Comparison of ENCODE assay signal across 20 cellular contexts in genomic region chr15:44568338-44568737, GRCh38. TPM values are rescaled to one million over a fixed set of nuclear protein-coding genes. Genes with fewer than 3 reads are reported as not detected.
DNase-seq lines count a peak whose midpoint lies in the region; ATAC-seq and TF ChIP-seq lines count a peak whose summit lies in the region.
"Had no signal": no experiment of that assay in that cellular context is flagged by ENCODE, and none has a peak within 500 bp of the region (broad histone marks: within the 10 kb centered on the region; RNA-seq: fewer than 3 reads in every experiment).

No MANE protein-coding gene starts in this region.

- H3K9me3 Mint-ChIP-seq in activated CD8-positive, alpha-beta T cell treated with anti-CD3 and anti-CD28 coated beads for 36 hours, result peaks cover 4% of the 10 kb centered on the region
- no peaks in the 10 kb centered on the region for H3K9me3 Mint-ChIP-seq in activated CD8-positive, alpha-beta T cell treated with anti-CD3 and anti-CD28 coated beads, Interleukin-2, amount 10 ng/mL, durations not matched to agents 7 days and 5 days (ENCODE audit: insufficient read depth)
- H3K9me3 Mint-ChIP-seq in CD4-positive, alpha-beta memory T cell, result peaks cover 0 to 2% (median 0%) of the 10 kb centered on the region in 8 donors
- H3K9me3 Mint-ChIP-seq: CD4-positive, alpha-beta T cell had no signal

- no peak for ATAC-seq in activated CD8-positive, alpha-beta T cell treated with anti-CD3 and anti-CD28 coated beads for 36 hours
- ATAC-seq in activated CD8-positive, alpha-beta T cell treated with anti-CD3 and anti-CD28 coated beads, Interleukin-2, amount 10 ng/mL, durations not matched to agents 7 days and 5 days, result no peak
- ATAC-seq in T-helper 17 cell, result no peak

- H3K27ac Mint-ChIP-seq in activated CD8-positive, alpha-beta T cell treated with anti-CD3 and anti-CD28 coated beads for 36 hours, result peak overlapping the region; percentile 10
- H3K27ac Mint-ChIP-seq in activated CD8-positive, alpha-beta T cell treated with anti-CD3 and anti-CD28 coated beads, Interleukin-2, amount 10 ng/mL, durations not matched to agents 7 days and 5 days, result no peak overlapping the region
- H3K27ac Mint-ChIP-seq in CD4-positive, alpha-beta memory T cell, result peak overlapping the region in 4 of 7 donors; percentile 23 to 79 (median 49)
- H3K27ac Mint-ChIP-seq in T-helper 17 cell, result peak overlapping the region; percentile 49
- H3K27ac Mint-ChIP-seq: CD4-positive, alpha-beta T cell had no signal

- CTCF ChIA-PET in activated CD8-positive, alpha-beta T cell treated with anti-CD3 and anti-CD28 coated beads for 36 hours (lab: Charles Lee), result interaction anchor here (1.1 to 3.8 kb wide), 3 partner anchors 10 to 67 kb away, joined by 3 to 11 read pairs (median 4); no protein-coding TSS in a partner anchor
- CTCF ChIA-PET in activated CD8-positive, alpha-beta T cell treated with anti-CD3 and anti-CD28 coated beads, Interleukin-2, amount 10 ng/mL, durations not matched to agents 7 days and 5 days (lab: Charles Lee), result no interaction called here
- CTCF ChIA-PET in CD4-positive, alpha-beta memory T cell (lab: Charles Lee; ENCODE audit: partially characterized antibody), result interaction anchor here (0.6 to 1.6 kb wide), 3 partner anchors 11 to 143 kb away, joined by 3 to 6 read pairs (median 3); partner anchors contain the start of gene PATL2

- no peak overlapping the region for H2BK5ac ChIP-seq in mesenchymal stem cell (ENCODE audit: low read depth, low read length, poor library complexity, severe bottlenecking)

- POLR2A ChIA-PET in activated CD8-positive, alpha-beta T cell treated with anti-CD3 and anti-CD28 coated beads for 36 hours (lab: Charles Lee), result interaction anchor here (0.6 to 1.2 kb wide), 2 partner anchors 11 to 63 kb away, joined by 3 read pairs; no protein-coding TSS in a partner anchor
- POLR2A ChIA-PET in activated CD8-positive, alpha-beta T cell treated with anti-CD3 and anti-CD28 coated beads, Interleukin-2, amount 10 ng/mL, durations not matched to agents 7 days and 5 days (lab: Charles Lee), result no interaction called here
- POLR2A ChIA-PET in CD4-positive, alpha-beta memory T cell (lab: Charles Lee; ENCODE audit: partially characterized antibody), result no interaction called here

- WGBS in mesenchymal stem cell, result 86% methylated on average over 3 of the region's 3 CpGs

- no peak for DNase-seq in activated CD8-positive, alpha-beta T cell treated with anti-CD3 and anti-CD28 coated beads for 36 hours
- DNase-seq in activated CD8-positive, alpha-beta T cell treated with anti-CD3 and anti-CD28 coated beads, Interleukin-2, amount 10 ng/mL, durations not matched to agents 7 days and 5 days, result no peak
- no peak for DNase-seq in CD4-positive, alpha-beta memory T cell
- no peak for DNase-seq in T-helper 17 cell
- DNase-seq in fibroblast of mammary gland (ENCODE audit: low read depth), result peak; percentile 6
- no peak for DNase-seq in HPDE6-E6E7 (ENCODE audit: extremely low spot score)
- DNase-seq in mesenchymal stem cell, result no peak
- DNase-seq in mucosa of gallbladder (ENCODE audit: low spot score), result no peak
- DNase-seq: 8988T; BE2C; Calu3; CD4-positive, alpha-beta T cell; DMS53; HCEC 1CT; MV-4-11; NCI-H1417; NCI-H187 treated with DMSO at 0.1 percent for 48 hours; NCI-H526 treated with DMSO at 0.1 percent for 48 hours; NK-92 treated with Interleukin-12 subunit alpha and Interleukin-12 subunit beta, amount 100 ng/mL, for 24 hours had no signal

- H2AK5ac ChIP-seq in mesenchymal stem cell (ENCODE audit: low read length, severe bottlenecking), result no peak overlapping the region

- H3K36me3 Mint-ChIP-seq in activated CD8-positive, alpha-beta T cell treated with anti-CD3 and anti-CD28 coated beads for 36 hours (ENCODE audit: low read depth), result peaks cover 43% of the 10 kb centered on the region
- H3K36me3 Mint-ChIP-seq in activated CD8-positive, alpha-beta T cell treated with anti-CD3 and anti-CD28 coated beads, Interleukin-2, amount 10 ng/mL, durations not matched to agents 7 days and 5 days (ENCODE audit: low read depth), result peaks cover 63% of the 10 kb centered on the region
- peaks cover 50 to 69% of the 10 kb centered on the region in 2 donors for H3K36me3 Mint-ChIP-seq in CD4-positive, alpha-beta memory T cell
- peaks cover 9% of the 10 kb centered on the region for H3K36me3 Mint-ChIP-seq in T-helper 17 cell (ENCODE audit: low read depth)

- H3K4me2 ChIP-seq in mesenchymal stem cell (ENCODE audit: low read length, poor library complexity, severe bottlenecking), result no peak overlapping the region

- no peak overlapping the region for H4K8ac ChIP-seq in mesenchymal stem cell (ENCODE audit: low read length)

- H3K79me1 ChIP-seq in mesenchymal stem cell (replicated peaks; ENCODE audit: low read length, poor library complexity, severe bottlenecking), result peaks cover 17% of the 10 kb centered on the region

- no peak overlapping the region for H3K4ac ChIP-seq in mesenchymal stem cell (ENCODE audit: low read depth in 1 of 2, low read length in 2 of 2)

- H3K27me3 Mint-ChIP-seq in activated CD8-positive, alpha-beta T cell treated with anti-CD3 and anti-CD28 coated beads for 36 hours, result no peaks in the 10 kb centered on the region
- no peaks in the 10 kb centered on the region for H3K27me3 Mint-ChIP-seq in activated CD8-positive, alpha-beta T cell treated with anti-CD3 and anti-CD28 coated beads, Interleukin-2, amount 10 ng/mL, durations not matched to agents 7 days and 5 days (ENCODE audit: low read depth)
- H3K27me3 Mint-ChIP-seq in CD4-positive, alpha-beta memory T cell, result no peaks in the 10 kb centered on the region
- no peaks in the 10 kb centered on the region for H3K27me3 Mint-ChIP-seq in T-helper 17 cell
- H3K27me3 Mint-ChIP-seq: CD4-positive, alpha-beta T cell had no signal

- no peak overlapping the region for H3K18ac ChIP-seq in mesenchymal stem cell (ENCODE audit: low read depth in 1 of 2, low read length in 2 of 2)

- TF ChIP-seq CTCF in activated CD8-positive, alpha-beta T cell treated with anti-CD3 and anti-CD28 coated beads for 36 hours (IDR thresholded peaks at IDR 0.05), result no peak
- TF ChIP-seq CTCF in fibroblast of mammary gland (conservative IDR thresholded peaks at IDR 0.05; ENCODE audit: control insufficient read depth, insufficient read depth, low read depth, low read length), result no peak

- H3K4me3 Mint-ChIP-seq in activated CD8-positive, alpha-beta T cell treated with anti-CD3 and anti-CD28 coated beads for 36 hours, result no peak overlapping the region
- no peak overlapping the region for H3K4me3 Mint-ChIP-seq in activated CD8-positive, alpha-beta T cell treated with anti-CD3 and anti-CD28 coated beads, Interleukin-2, amount 10 ng/mL, durations not matched to agents 7 days and 5 days
- no peak overlapping the region for H3K4me3 Mint-ChIP-seq in CD4-positive, alpha-beta memory T cell
- no peak overlapping the region for H3K4me3 Mint-ChIP-seq in T-helper 17 cell
- H3K4me3 Mint-ChIP-seq: CD4-positive, alpha-beta T cell had no signal

- H3K4me3 ChIP-seq in CD4-positive, alpha-beta memory T cell (ENCODE audit: low read length in 2 of 2), result no peak overlapping the region
- H3K4me3 ChIP-seq in fibroblast of mammary gland (ENCODE audit: control insufficient read depth, low read depth, low read length), result no peak overlapping the region
- H3K4me3 ChIP-seq in mesenchymal stem cell (ENCODE audit: insufficient read depth in 1 of 2, low read depth in 1 of 2, low read length in 2 of 2), result no peak overlapping the region

- no peaks in the 10 kb centered on the region for H3K4me1 ChIP-seq in CD4-positive, alpha-beta memory T cell (ENCODE audit: insufficient read depth, low read length)
- peaks cover 2% of the 10 kb centered on the region for H3K4me1 ChIP-seq in mesenchymal stem cell (ENCODE audit: control insufficient read depth, insufficient read depth, low read depth, low read length)
- H3K4me1 ChIP-seq: BE2C had no signal

- no peak overlapping the region for H3K27ac ChIP-seq in CD4-positive, alpha-beta memory T cell (ENCODE audit: low read depth, low read length)
- no peak overlapping the region for H3K27ac ChIP-seq in mesenchymal stem cell (ENCODE audit: low read length, poor library complexity, severe bottlenecking)
- H3K27ac ChIP-seq: HL-60 had no signal

- H3K4me1 Mint-ChIP-seq in activated CD8-positive, alpha-beta T cell treated with anti-CD3 and anti-CD28 coated beads for 36 hours (ENCODE audit: low read depth), result no peaks in the 10 kb centered on the region
- no peaks in the 10 kb centered on the region for H3K4me1 Mint-ChIP-seq in activated CD8-positive, alpha-beta T cell treated with anti-CD3 and anti-CD28 coated beads, Interleukin-2, amount 10 ng/mL, durations not matched to agents 7 days and 5 days (ENCODE audit: low read depth)
- H3K4me1 Mint-ChIP-seq in CD4-positive, alpha-beta memory T cell, result peaks cover 0 to 5% (median 0%) of the 10 kb centered on the region in 4 donors
- peaks cover 2% of the 10 kb centered on the region for H3K4me1 Mint-ChIP-seq in T-helper 17 cell

- H4K91ac ChIP-seq in mesenchymal stem cell (ENCODE audit: low read length), result no peak overlapping the region

- no peak overlapping the region for H2BK15ac ChIP-seq in mesenchymal stem cell (ENCODE audit: low read depth, poor library complexity, severe bottlenecking)

- no peak overlapping the region for H2BK120ac ChIP-seq in mesenchymal stem cell (ENCODE audit: low read depth, low read length)

- H3K14ac ChIP-seq in mesenchymal stem cell (ENCODE audit: low read length in 2 of 2), result no peak overlapping the region

- no peak overlapping the region for H3K23ac ChIP-seq in mesenchymal stem cell (ENCODE audit: low read length in 2 of 2)

- H3K27me3 ChIP-seq in CD4-positive, alpha-beta memory T cell (ENCODE audit: insufficient read depth, low read length), result no peaks in the 10 kb centered on the region
- no peaks in the 10 kb centered on the region for H3K27me3 ChIP-seq in mesenchymal stem cell (ENCODE audit: control insufficient read depth in 1 of 2, insufficient read depth in 1 of 2, low read length in 2 of 2)
- H3K27me3 ChIP-seq: BE2C had no signal

- H3K9ac ChIP-seq in mesenchymal stem cell (ENCODE audit: low read length), result no peak overlapping the region

- H3K9me3 ChIP-seq in CD4-positive, alpha-beta memory T cell (ENCODE audit: control insufficient read depth in 1 of 2, low read length in 2 of 2), result no peaks in the 10 kb centered on the region
- H3K9me3 ChIP-seq in T-helper 17 cell (ENCODE audit: control insufficient read depth, low read length, poor library complexity, severe bottlenecking) (no peaks in the 10 kb centered on the region), mesenchymal stem cell (ENCODE audit: control insufficient read depth, low read length) (peaks cover 22% of the 10 kb centered on the region)

- peaks cover 54% of the 10 kb centered on the region for H3K36me3 ChIP-seq in CD4-positive, alpha-beta memory T cell (ENCODE audit: insufficient read depth, low read length)
- peaks cover 58 to 89% of the 10 kb centered on the region in 2 experiments for H3K36me3 ChIP-seq in mesenchymal stem cell (ENCODE audit: control insufficient read depth in 1 of 2, insufficient read depth in 2 of 2, low read depth in 1 of 2, low read length in 2 of 2)

- no peak overlapping the region for H2BK12ac ChIP-seq in mesenchymal stem cell (ENCODE audit: low read length in 2 of 2)

- H2AFZ ChIP-seq in mesenchymal stem cell (ENCODE audit: low read depth, low read length), result no peak overlapping the region

- intact Hi-C loops in activated CD8-positive, alpha-beta T cell treated with anti-CD3 and anti-CD28 coated beads for 36 hours (cut with micrococcal nuclease), result no loop called here
- intact Hi-C loops in CD4-positive, alpha-beta memory T cell (cut with micrococcal nuclease), result no loop called here

RNA-seq across cellular contexts. Expression of gene EIF3J, which starts 31.4 kb away (rescaled TPM):
- total RNA-seq in activated CD8-positive, alpha-beta T cell treated with anti-CD3 and anti-CD28 coated beads for 36 hours, result 100 to 1,000 TPM; 109 to 112 TPM
- 100 to 1,000 TPM in 1 of 2 experiments, 10 to 100 TPM in 1; 91.6 to 100 TPM for total RNA-seq in activated CD8-positive, alpha-beta T cell treated with anti-CD3 and anti-CD28 coated beads, Interleukin-2, amount 10 ng/mL, durations not matched to agents 7 days and 5 days
- 10 to 100 TPM; 65.0 to 76.8 TPM for total RNA-seq in CD4-positive, alpha-beta memory T cell
- polyA plus RNA-seq in CD4-positive, alpha-beta memory T cell, result 10 to 100 TPM; 20.4 to 31.0 TPM
- total RNA-seq in T-helper 17 cell, result 10 to 100 TPM; 52.7 to 73.1 TPM
- 46.4 TPM for polyA plus RNA-seq in mesenchymal stem cell (2013, experiment 1 of 2)
- polyA plus RNA-seq in mesenchymal stem cell (2013, experiment 2 of 2), result 48.4 TPM
- 52.1 TPM for total RNA-seq in mucosa of gallbladder
